11 cellular contexts compared by ENCODE assay signal in genomic region chr14:68655021-68655811, GRCh38.
DNase-seq lines count a peak whose midpoint lies in the region; ATAC-seq, FAIRE-seq and TF ChIP-seq lines count a peak whose summit lies in the region.
"Had no signal": no experiment of that assay in that cellular context is flagged by ENCODE, and none has a peak within 500 bp of the region (broad histone marks: within the 10 kb centered on the region; RNA-seq: fewer than 3 reads in every experiment).

No MANE protein-coding gene starts in this region.

- no TSS peak for BruUV-seq in MCF 10A (replicated peaks; lab: Mats Ljungman, UMichigan)

- WGBS in body of pancreas, 2 donors: 58 to 60% methylated on average over 13 to 17 of the region's 17 CpGs

- DNase-seq in breast epithelium (ENCODE audit: low spot score in 2 of 2) (peak in 1 of 2 donors; percentile 20), MCF 10A (ENCODE audit: unreplicated experiment) (no peak), body of pancreas (peak; percentile 41 to 79 (median 64)), urothelium cell line (ENCODE audit: low spot score) (peak; percentile 80), SKM-1 treated with dmso at 0.1 percent for 144 hours (lab: John Stamatoyannopoulos, UW; ENCODE audit: unreplicated experiment) (no peak), CD1c-positive myeloid dendritic cell (ENCODE audit: extremely low spot score) (no peak), DMS114 treated with DMSO at 0.1 percent for 48 hours (lab: John Stamatoyannopoulos, UW; ENCODE audit: unreplicated experiment) (no peak)
- DNase-seq: psoas muscle had no signal

- no peak for TF ChIP-seq POLR2A in breast epithelium (IDR thresholded peaks at IDR 0.05)
- peak in 1 of 3 donors; percentile 4 for TF ChIP-seq POLR2A in body of pancreas (IDR thresholded peaks at IDR 0.05)

- no peaks in the 10 kb centered on the region for H3K9me3 ChIP-seq in breast epithelium
- no peaks in the 10 kb centered on the region for H3K9me3 ChIP-seq in body of pancreas
- H3K9me3 ChIP-seq: psoas muscle had no signal

- H3K4me1 ChIP-seq in breast epithelium (peaks cover 0 to 35% of the 10 kb centered on the region in 2 donors), body of pancreas (peaks cover 38% of the 10 kb centered on the region)

- H3K4me3 ChIP-seq in breast epithelium: no peak overlapping the region
- H3K4me3 ChIP-seq in body of pancreas: no peak overlapping the region
- H3K4me3 ChIP-seq: psoas muscle had no signal

- CTCF ChIA-PET in MCF 10A (lab: Yijun Ruan, JAX): interaction anchor here (0.7 kb wide), 1 partner anchor 162 kb away, joined by 3 read pairs; no protein-coding TSS in a partner anchor

- H3K4me3 Mint-ChIP-seq in MCF 10A (ENCODE audit: unreplicated experiment) (no peak overlapping the region), nephron (peak overlapping the region in 2 of 3 experiments; percentile 53 to 55)
- H3K4me3 Mint-ChIP-seq: activated T-helper 1 cell treated with anti-CD3 and anti-CD28 coated beads, Interleukin-12 subunit alpha, Interleukin-12 subunit beta, Interleukin-2, Interleukin-4 antibody, amounts not matched to agents 30 ng/mL and 10 ng/mL and 1 ng/mL, durations not matched to agents 14 hours and 24 hours and 36 hours had no signal

- POLR2A ChIA-PET in MCF 10A (lab: Yijun Ruan, JAX): interaction anchor here (1.0 to 1.2 kb wide), 2 partner anchors 9 to 21 kb away, joined by 3 read pairs; no protein-coding TSS in a partner anchor

- peak; percentile 98 for FAIRE-seq in urothelium cell line (lab: Jason Lieb, UNC)
- FAIRE-seq: islet of Langerhans had no signal

- H3K9me3 Mint-ChIP-seq in MCF 10A (ENCODE audit: unreplicated experiment) (no peaks in the 10 kb centered on the region), nephron (no peaks in the 10 kb centered on the region)
- H3K9me3 Mint-ChIP-seq: activated T-helper 1 cell treated with anti-CD3 and anti-CD28 coated beads, Interleukin-12 subunit alpha, Interleukin-12 subunit beta, Interleukin-2, Interleukin-4 antibody, amounts not matched to agents 30 ng/mL and 10 ng/mL and 1 ng/mL, durations not matched to agents 14 hours and 24 hours and 36 hours had no signal

- H3K27me3 Mint-ChIP-seq in MCF 10A (ENCODE audit: insufficient read depth, unreplicated experiment) (no peaks in the 10 kb centered on the region), nephron (ENCODE audit: low read depth) (no peaks in the 10 kb centered on the region)

- no peaks in the 10 kb centered on the region for H3K36me3 Mint-ChIP-seq in MCF 10A (ENCODE audit: insufficient read depth, unreplicated experiment)
- no peaks in the 10 kb centered on the region for H3K36me3 Mint-ChIP-seq in nephron (ENCODE audit: low read depth)

- peaks cover 10% of the 10 kb centered on the region for H3K4me1 Mint-ChIP-seq in MCF 10A (ENCODE audit: insufficient read depth, unreplicated experiment)
- H3K4me1 Mint-ChIP-seq in nephron: peaks cover 95% of the 10 kb centered on the region

- H3K27ac Mint-ChIP-seq in MCF 10A (ENCODE audit: low read depth, unreplicated experiment) (no peak overlapping the region), nephron (peak overlapping the region; percentile 93 to 98 (median 98))
- H3K27ac Mint-ChIP-seq: activated T-helper 1 cell treated with anti-CD3 and anti-CD28 coated beads, Interleukin-12 subunit alpha, Interleukin-12 subunit beta, Interleukin-2, Interleukin-4 antibody, amounts not matched to agents 30 ng/mL and 10 ng/mL and 1 ng/mL, durations not matched to agents 14 hours and 24 hours and 36 hours had no signal

- H3K27me3 ChIP-seq in breast epithelium: no peaks in the 10 kb centered on the region
- no peaks in the 10 kb centered on the region for H3K27me3 ChIP-seq in body of pancreas

- ATAC-seq in body of pancreas: peak; percentile 74

- intact Hi-C loops in breast epithelium (cut with DNase I; ENCODE audit: low total_unique reads): no loop called here
- intact Hi-C loops in MCF 10A (cut with micrococcal nuclease): no loop called here
- intact Hi-C loops in body of pancreas (cut with DNase I): no loop called here

- H3K36me3 ChIP-seq in breast epithelium (no peaks in the 10 kb centered on the region), body of pancreas (replicated peaks in 1 of 2; ENCODE audit: insufficient read depth in 1 of 2, low read depth in 2 of 2) (no peaks in the 10 kb centered on the region)

- H3K27ac ChIP-seq in breast epithelium: peak overlapping the region; percentile 48 to 66
- peak overlapping the region in 3 of 4 donors; percentile 44 to 71 (median 52) for H3K27ac ChIP-seq in body of pancreas
- H3K27ac ChIP-seq: psoas muscle had no signal

- no peak for TF ChIP-seq CTCF in breast epithelium (IDR thresholded peaks at IDR 0.05)
- TF ChIP-seq CTCF in MCF 10A (IDR thresholded peaks at IDR 0.05; ENCODE audit: unreplicated experiment): no peak
- no peak for TF ChIP-seq CTCF in body of pancreas (IDR thresholded peaks at IDR 0.05)
- TF ChIP-seq CTCF in nephron (IDR thresholded peaks at IDR 0.05; ENCODE audit: unreplicated experiment in 3 of 3): no peak

Comparison
In these comparisons a context has a peak if more than half of its experiments do, and no peak if none do; other contexts are left out.
1. DNase-seq: peak in body of pancreas (4 of 4) and urothelium cell line (single experiment); none in MCF 10A (single experiment), SKM-1 treated with dmso at 0.1 percent for 144 hours (single experiment), CD1c-positive myeloid dendritic cell (single experiment) and DMS114 treated with DMSO at 0.1 percent for 48 hours (single experiment).